8 cellular contexts compared by ENCODE assay signal in the genomic region with DNA sequence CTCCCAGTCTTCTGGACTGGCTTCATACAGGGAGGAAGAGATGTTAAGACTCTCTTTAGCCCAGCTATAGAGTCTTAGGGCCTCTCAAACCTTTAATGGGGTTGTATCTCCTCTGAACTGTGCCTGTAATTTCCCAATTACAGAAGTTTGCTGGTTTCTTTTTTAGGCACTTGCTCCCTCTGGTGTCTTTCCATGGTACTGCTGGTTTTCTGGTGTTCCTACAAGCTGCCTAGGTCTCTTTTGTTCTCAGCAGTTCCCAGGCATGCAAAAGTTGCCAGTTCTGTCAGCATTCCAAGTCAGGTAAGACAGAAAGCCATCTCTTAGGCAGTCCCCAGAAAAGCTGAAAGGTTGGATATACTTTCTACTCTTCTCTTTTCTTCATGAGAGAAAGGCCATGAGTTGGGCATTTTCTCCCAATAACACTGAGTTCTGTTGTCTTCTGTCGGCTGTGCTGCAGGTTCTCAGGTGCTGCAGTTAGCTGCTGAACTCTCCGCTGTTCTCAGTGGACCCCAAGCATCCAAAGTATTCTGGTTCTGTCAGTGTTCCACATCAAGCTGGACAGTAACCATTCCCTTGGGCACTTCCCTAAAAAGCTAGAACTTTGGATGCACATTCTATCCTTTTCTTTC. TPM values are rescaled to one million over a fixed set of nuclear protein-coding genes. Genes with fewer than 3 reads are reported as not detected.
DNase-seq lines count a peak whose midpoint lies in the region; ATAC-seq lines count a peak whose summit lies in the region.

No MANE protein-coding gene starts in this region.

- DNase-seq in NCI-H1417 (lab: John Stamatoyannopoulos, UW) (peak; percentile 21 to 72 (median 30)), NCI-H1417 treated with DMSO at 0.1 percent for 48 hours (lab: John Stamatoyannopoulos, UW) (no peak), OCI-M1 (lab: John Stamatoyannopoulos, UW) (peak; percentile 84), inferior parietal cortex (ENCODE audit: extremely low spot score) (peak; percentile 49), posterior vena cava (ENCODE audit: low spot score) (no peak)
- DNase-seq in activated naive CD4-positive, alpha-beta T cell treated with anti-CD3 and anti-CD28 coated beads, Interleukin-2, amount 50 U/mL, for 16 hours = peak; percentile 35
- DNase-seq in stimulated activated CD4-positive, alpha-beta T cell treated with anti-CD3 and anti-CD28 coated beads, Interleukin-4, amount 100 ng/mL, for 24 hours = peak; percentile 59

- ATAC-seq in HG03342 (IDR thresholded peaks at IDR 0.05; ENCODE audit: unreplicated experiment) = peak; percentile 56

- intact Hi-C loops in posterior vena cava (cut with DNase I) = no loop called here

RNA-seq across cellular contexts. Expression of a gene that starts 54.4 kb away (rescaled TPM):
- total RNA-seq in posterior vena cava = 1 to 10 TPM; 3.1 to 4.1 TPM

RNA-seq across cellular contexts. Expression of a gene that starts 54.7 kb away (rescaled TPM):
- total RNA-seq in posterior vena cava = 10 to 100 TPM; 20.7 to 24.7 TPM

Comparison
In these comparisons a context has a peak if more than half of its experiments do, and no peak if none do; other contexts are left out.
1. DNase-seq: peak in NCI-H1417 (3 of 3), OCI-M1 (single experiment), activated naive CD4-positive, alpha-beta T cell treated with anti-CD3 and anti-CD28 coated beads, Interleukin-2, amount 50 U/mL, for 16 hours (single experiment), inferior parietal cortex (single experiment) and stimulated activated CD4-positive, alpha-beta T cell treated with anti-CD3 and anti-CD28 coated beads, Interleukin-4, amount 100 ng/mL, for 24 hours (single experiment); none in NCI-H1417 treated with DMSO at 0.1 percent for 48 hours (single experiment) and posterior vena cava (single experiment).